ENCODE assay signal across 1 cellular context in the genomic region with DNA sequence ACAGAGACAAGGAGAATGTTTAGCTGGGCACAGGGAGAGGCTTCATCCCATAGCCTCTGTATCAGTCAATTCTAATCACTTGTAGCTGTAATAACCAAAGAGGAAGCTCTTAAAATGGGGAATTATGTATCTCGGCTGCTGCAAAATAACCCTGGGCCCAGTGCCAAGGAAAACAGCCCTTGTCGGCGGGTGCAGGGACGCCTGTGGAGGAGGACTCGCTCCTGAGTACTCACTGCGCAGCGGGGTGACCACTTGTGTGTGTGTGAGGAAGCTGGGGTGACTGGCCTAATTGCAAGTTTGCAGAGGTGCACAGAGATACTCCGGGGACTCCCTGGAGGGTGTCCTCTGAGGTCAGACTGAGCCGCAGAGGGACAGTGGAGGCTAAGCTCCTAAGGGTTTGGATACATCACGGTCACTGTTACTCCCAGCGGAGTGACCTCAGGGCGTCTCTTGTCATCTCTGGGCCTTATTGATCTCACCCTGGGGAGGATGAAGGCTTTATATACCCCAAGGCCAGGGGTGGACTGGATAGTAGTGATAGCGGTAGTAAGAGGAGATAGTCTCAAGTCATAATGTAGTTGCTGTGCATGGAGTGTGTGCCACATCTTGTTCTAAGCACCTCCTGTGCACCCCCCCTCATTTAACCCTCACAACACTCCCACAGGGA.
A peak's percentile ranks its signal among the peaks of the same experiment; 100 is the strongest.
TF ChIP-seq lines count a peak whose summit lies in the region.

No MANE protein-coding gene starts in this region.

TF ChIP-seq in K562, 482 proteins besides CTCF, POLR2A, EP300 and RAD21 (continued from another document and continues in another):
- TF ChIP-seq, protein P1, sequence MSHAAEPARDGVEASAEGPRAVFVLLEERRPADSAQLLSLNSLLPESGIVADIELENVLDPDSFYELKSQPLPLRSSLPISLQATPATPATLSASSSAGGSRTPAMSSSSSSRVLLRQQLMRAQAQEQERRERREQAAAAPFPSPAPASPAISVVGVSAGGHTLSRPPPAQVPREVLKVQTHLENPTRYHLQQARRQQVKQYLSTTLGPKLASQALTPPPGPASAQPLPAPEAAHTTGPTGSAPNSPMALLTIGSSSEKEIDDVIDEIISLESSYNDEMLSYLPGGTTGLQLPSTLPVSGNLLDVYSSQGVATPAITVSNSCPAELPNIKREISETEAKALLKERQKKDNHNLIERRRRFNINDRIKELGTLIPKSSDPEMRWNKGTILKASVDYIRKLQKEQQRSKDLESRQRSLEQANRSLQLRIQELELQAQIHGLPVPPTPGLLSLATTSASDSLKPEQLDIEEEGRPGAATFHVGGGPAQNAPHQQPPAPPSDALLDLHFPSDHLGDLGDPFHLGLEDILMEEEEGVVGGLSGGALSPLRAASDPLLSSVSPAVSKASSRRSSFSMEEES (CRISPR knock-in tag; IDR thresholded peaks at IDR 0.05), result no peak
- TF ChIP-seq, protein P2, sequence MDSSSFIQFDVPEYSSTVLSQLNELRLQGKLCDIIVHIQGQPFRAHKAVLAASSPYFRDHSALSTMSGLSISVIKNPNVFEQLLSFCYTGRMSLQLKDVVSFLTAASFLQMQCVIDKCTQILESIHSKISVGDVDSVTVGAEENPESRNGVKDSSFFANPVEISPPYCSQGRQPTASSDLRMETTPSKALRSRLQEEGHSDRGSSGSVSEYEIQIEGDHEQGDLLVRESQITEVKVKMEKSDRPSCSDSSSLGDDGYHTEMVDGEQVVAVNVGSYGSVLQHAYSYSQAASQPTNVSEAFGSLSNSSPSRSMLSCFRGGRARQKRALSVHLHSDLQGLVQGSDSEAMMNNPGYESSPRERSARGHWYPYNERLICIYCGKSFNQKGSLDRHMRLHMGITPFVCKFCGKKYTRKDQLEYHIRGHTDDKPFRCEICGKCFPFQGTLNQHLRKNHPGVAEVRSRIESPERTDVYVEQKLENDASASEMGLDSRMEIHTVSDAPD (CRISPR knock-in tag; IDR thresholded peaks at IDR 0.05), result no peak
- TF ChIP-seq SMAD2 (IDR thresholded peaks at IDR 0.05; ENCODE audit: low read depth, low read length) (no peak), HDAC6 (IDR thresholded peaks at IDR 0.05; ENCODE audit: low read depth, low read length) (no peak), TAF15 (IDR thresholded peaks at IDR 0.05; ENCODE audit: low read depth, low read length) (no peak), ZNF764 (CRISPR knock-in tag; IDR thresholded peaks at IDR 0.05; ENCODE audit: low read depth) (no peak), ZNF707 (CRISPR knock-in tag; conservative IDR thresholded peaks at IDR 0.05) (no peak), HSF4 (CRISPR knock-in tag; IDR thresholded peaks at IDR 0.05; ENCODE audit: borderline replicate concordance) (no peak), COPS2 (conservative IDR thresholded peaks at IDR 0.05) (no peak), MLX (CRISPR knock-in tag; conservative IDR thresholded peaks at IDR 0.05) (no peak), ATF1 (CRISPR knock-in tag; IDR thresholded peaks at IDR 0.05) (no peak), ATF1 (tag; IDR thresholded peaks at IDR 0.05) (0 out of 2 replicates have a peak, but pooled peaks have one; percentile 36), RAD51 (IDR thresholded peaks at IDR 0.05; ENCODE audit: borderline replicate concordance, low read depth) (no peak), DMBX1 (CRISPR knock-in tag; IDR thresholded peaks at IDR 0.05; ENCODE audit: borderline replicate concordance) (no peak), SMARCA4 (IDR thresholded peaks at IDR 0.05) (peak; percentile 44; the same call in 1 of the 2 replicates), CREB3 (tag; conservative IDR thresholded peaks at IDR 0.05; ENCODE audit: low read depth) (no peak), NCOA4 (IDR thresholded peaks at IDR 0.05; ENCODE audit: partially characterized antibody) (no peak), CBFA2T2 (conservative IDR thresholded peaks at IDR 0.05) (peak; percentile 65), PHB2 (IDR thresholded peaks at IDR 0.05; ENCODE audit: low read depth) (no peak), SAFB2 (IDR thresholded peaks at IDR 0.05; ENCODE audit: borderline replicate concordance, low read depth, low read length, severe bottlenecking) (no peak), MEF2D (tag; conservative IDR thresholded peaks at IDR 0.05; ENCODE audit: low read depth) (no peak), NRF1 (conservative IDR thresholded peaks at IDR 0.05 in 1 of 2, IDR thresholded peaks at IDR 0.05 in 1 of 2) (peak; percentile 71 to 77), RNF2 (IDR thresholded peaks at IDR 0.05) (peak; percentile 27; the same call in 1 of the 2 replicates), TSC22D4 (tag; IDR thresholded peaks at IDR 0.05) (no peak), NCOR1 (IDR thresholded peaks at IDR 0.05) (peak; percentile 73), FOXK1 (CRISPR knock-in tag; IDR thresholded peaks at IDR 0.05; ENCODE audit: borderline replicate concordance) (no peak; the same call in 1 of the 2 replicates), SMARCC2 (IDR thresholded peaks at IDR 0.05; ENCODE audit: low read depth) (no peak), ZNF12 (CRISPR knock-in tag; IDR thresholded peaks at IDR 0.05) (no peak), PRDM10 (IDR thresholded peaks at IDR 0.05; ENCODE audit: partially characterized antibody) (no peak), POLR2H (tag; IDR thresholded peaks at IDR 0.05; ENCODE audit: low read depth) (no peak), ZBTB17 (CRISPR knock-in tag; IDR thresholded peaks at IDR 0.05) (no peak)
- TF ChIP-seq, protein P3, sequence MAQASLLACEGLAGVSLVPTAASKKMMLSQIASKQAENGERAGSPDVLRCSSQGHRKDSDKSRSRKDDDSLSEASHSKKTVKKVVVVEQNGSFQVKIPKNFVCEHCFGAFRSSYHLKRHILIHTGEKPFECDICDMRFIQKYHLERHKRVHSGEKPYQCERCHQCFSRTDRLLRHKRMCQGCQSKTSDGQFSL (CRISPR knock-in tag; IDR thresholded peaks at IDR 0.05), result peak; percentile 76
- TF ChIP-seq, protein P3 (tag; IDR thresholded peaks at IDR 0.05), result no peak
- TF ChIP-seq, protein P4, sequence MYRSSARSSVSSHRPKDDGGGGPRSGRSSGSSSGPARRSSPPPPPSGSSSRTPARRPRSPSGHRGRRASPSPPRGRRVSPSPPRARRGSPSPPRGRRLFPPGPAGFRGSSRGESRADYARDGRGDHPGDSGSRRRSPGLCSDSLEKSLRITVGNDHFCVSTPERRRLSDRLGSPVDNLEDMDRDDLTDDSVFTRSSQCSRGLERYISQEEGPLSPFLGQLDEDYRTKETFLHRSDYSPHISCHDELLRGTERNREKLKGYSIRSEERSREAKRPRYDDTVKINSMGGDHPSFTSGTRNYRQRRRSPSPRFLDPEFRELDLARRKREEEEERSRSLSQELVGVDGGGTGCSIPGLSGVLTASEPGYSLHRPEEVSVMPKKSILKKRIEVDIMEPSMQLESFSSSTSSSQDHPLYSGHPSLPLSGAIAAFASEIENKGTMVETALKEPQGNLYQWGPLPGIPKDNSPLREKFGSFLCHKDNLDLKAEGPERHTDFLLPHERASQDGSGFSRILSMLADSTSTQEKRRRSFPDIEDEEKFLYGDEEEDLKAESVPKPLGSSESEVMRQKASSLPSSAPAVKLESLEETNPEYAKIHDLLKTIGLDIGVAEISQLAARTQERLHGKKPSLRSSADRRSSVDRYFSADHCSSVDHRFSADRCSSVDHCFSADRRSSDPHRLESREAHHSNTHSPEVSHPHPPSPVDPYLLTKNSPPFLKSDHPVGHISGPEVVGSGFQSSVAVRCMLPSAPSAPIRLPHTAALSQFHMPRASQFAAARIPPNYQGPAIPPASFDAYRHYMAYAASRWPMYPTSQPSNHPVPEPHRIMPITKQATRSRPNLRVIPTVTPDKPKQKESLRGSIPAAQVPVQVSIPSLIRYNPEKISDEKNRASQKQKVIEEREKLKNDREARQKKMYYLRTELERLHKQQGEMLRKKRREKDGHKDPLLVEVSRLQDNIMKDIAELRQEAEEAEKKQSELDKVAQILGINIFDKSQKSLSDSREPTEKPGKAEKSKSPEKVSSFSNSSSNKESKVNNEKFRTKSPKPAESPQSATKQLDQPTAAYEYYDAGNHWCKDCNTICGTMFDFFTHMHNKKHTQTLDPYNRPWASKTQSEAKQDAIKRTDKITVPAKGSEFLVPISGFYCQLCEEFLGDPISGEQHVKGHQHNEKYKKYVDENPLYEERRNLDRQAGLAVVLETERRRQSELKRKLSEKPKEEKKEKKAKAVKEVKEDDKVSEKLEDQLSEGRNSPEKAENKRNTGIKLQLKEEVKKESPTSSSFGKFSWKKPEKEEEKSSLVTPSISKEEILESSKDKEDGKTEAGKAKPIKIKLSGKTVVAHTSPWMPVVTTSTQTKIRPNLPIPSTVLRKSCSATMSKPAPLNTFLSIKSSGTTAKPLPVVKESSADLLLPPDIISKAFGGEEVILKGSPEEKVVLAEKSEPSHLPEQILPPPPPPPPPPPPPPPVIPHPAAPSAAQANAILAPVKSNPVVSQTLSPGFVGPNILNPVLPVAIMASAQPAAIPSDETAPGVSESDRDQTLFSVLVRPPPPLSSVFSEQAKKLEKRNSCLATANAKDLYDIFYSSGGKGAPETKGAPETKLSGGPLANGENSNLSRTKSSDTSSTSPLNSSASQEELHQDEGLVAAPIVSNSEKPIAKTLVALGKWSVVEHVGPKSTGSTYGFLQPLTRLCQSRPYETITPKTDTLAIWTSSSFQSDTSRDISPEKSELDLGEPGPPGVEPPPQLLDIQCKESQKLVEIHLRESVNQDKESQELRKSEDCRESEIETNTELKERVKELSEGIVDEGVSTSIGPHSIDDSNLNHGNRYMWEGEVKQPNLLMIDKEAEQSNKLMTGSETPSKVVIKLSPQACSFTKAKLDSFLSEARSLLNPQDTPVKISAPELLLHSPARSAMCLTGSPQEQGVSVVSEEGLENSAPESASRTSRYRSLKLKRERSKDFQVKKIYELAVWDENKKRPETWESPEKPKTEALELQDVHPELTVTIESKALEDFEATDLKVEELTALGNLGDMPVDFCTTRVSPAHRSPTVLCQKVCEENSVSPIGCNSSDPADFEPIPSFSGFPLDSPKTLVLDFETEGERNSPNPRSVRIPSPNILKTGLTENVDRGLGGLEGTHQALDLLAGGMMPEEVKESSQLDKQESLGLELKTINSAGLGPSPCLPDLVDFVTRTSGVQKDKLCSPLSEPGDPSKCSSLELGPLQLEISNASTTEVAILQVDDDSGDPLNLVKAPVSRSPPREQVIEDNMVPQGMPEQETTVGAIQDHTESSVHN (IDR thresholded peaks at IDR 0.05; ENCODE audit: borderline replicate concordance in 1 of 2, low read depth in 1 of 2), result no peak
- TF ChIP-seq, protein P5, sequence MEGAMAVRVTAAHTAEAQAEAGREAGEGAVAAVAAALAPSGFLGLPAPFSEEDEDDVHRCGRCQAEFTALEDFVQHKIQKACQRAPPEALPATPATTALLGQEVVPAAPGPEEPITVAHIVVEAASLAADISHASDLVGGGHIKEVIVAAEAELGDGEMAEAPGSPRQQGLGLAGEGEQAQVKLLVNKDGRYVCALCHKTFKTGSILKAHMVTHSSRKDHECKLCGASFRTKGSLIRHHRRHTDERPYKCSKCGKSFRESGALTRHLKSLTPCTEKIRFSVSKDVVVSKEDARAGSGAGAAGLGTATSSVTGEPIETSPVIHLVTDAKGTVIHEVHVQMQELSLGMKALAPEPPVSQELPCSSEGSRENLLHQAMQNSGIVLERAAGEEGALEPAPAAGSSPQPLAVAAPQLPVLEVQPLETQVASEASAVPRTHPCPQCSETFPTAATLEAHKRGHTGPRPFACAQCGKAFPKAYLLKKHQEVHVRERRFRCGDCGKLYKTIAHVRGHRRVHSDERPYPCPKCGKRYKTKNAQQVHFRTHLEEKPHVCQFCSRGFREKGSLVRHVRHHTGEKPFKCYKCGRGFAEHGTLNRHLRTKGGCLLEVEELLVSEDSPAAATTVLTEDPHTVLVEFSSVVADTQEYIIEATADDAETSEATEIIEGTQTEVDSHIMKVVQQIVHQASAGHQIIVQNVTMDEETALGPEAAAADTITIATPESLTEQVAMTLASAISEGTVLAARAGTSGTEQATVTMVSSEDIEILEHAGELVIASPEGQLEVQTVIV (CRISPR knock-in tag; IDR thresholded peaks at IDR 0.05; ENCODE audit: borderline replicate concordance), result no peak
- TF ChIP-seq, protein P6, sequence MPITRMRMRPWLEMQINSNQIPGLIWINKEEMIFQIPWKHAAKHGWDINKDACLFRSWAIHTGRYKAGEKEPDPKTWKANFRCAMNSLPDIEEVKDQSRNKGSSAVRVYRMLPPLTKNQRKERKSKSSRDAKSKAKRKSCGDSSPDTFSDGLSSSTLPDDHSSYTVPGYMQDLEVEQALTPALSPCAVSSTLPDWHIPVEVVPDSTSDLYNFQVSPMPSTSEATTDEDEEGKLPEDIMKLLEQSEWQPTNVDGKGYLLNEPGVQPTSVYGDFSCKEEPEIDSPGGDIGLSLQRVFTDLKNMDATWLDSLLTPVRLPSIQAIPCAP (CRISPR knock-in tag; IDR thresholded peaks at IDR 0.05; ENCODE audit: borderline replicate concordance), result no peak
